12 cellular contexts compared by ENCODE assay signal in the genomic region with DNA sequence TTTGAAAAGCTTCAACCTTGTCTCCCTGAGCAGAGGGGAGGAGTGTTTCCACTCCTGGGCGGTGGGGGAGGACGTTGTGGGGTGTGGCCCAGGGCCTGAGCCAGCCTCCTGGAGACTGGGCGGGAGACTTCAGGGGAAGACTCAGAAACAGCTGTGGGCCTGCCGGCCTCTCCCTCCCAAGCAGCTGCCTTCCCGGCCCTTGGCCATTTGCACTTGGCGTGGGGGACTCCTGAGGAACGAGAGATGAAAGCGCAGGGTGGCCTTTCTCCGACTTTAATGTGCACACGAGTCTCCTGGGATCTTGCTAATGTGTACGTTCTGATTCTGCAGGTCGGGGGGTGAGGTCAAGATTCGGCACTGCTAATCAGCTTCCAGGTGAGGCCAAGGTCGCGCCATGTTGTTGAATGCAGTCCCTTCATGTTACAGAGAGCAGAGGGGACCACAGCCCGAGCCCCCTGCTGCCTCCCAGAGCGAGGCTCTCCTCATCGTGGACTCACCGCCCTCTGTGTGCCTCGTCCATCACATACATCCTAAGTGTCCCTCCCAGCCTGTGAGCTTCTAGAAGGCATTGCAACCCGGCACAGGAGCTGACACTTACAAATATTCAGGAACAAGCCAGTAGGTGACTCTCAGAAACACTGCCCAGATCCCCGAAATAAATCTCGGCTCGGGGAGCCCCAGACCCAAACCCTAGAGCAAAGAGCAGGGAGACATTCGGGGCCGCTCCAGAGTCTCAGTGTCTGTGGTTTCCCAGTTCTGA. TPM values are rescaled to one million over a fixed set of nuclear protein-coding genes. Genes with fewer than 3 reads are reported as not detected.
DNase-seq lines count a peak whose midpoint lies in the region; ATAC-seq and TF ChIP-seq lines count a peak whose summit lies in the region.
"Had no signal": no experiment of that assay in that cellular context is flagged by ENCODE, and none has a peak within 500 bp of the region (broad histone marks: within the 10 kb centered on the region; RNA-seq: fewer than 3 reads in every experiment).

No MANE protein-coding gene starts in this region.

- H3K9me3 ChIP-seq in colonic mucosa = no peaks in the 10 kb centered on the region

- no peak overlapping the region for H3K4me3 ChIP-seq in colonic mucosa

- H3K27me3 Mint-ChIP-seq in nephron progenitor cell (ENCODE audit: low read depth, poor library complexity) = peaks cover 12% of the 10 kb centered on the region
- H3K27me3 Mint-ChIP-seq: central memory CD8-positive, alpha-beta T cell had no signal

- H3K27me3 ChIP-seq in colonic mucosa = no peaks in the 10 kb centered on the region

- no peak overlapping the region for H3K9ac ChIP-seq in colonic mucosa (ENCODE audit: low read depth in 2 of 2, low read length in 2 of 2)

- intact Hi-C loops in colonic mucosa (cut with DNase I) = no loop called here

- no peak overlapping the region for H3K27ac ChIP-seq in colonic mucosa
- H3K27ac ChIP-seq: HL-60 had no signal

- H3K4me1 Mint-ChIP-seq in nephron progenitor cell = peaks cover 65% of the 10 kb centered on the region
- H3K4me1 Mint-ChIP-seq: central memory CD8-positive, alpha-beta T cell had no signal

- DNase-seq in EL (peak; percentile 31), NCI-H226 (peak; percentile 83), colonic mucosa (peak; percentile 58), nephron progenitor cell (peak; percentile 33), NCI-H446 treated with DMSO at 0.1 percent for 48 hours (lab: John Stamatoyannopoulos, UW) (no peak), SW 1271 (lab: John Stamatoyannopoulos, UW) (no peak)
- DNase-seq: stimulated activated naive CD4-positive, alpha-beta T cell treated with Interleukin-2 at 50 U/mL for 16 hours had no signal

- TF ChIP-seq CTCF in colonic mucosa (IDR thresholded peaks at IDR 0.05) = no peak
- TF ChIP-seq CTCF in nephron progenitor cell (IDR thresholded peaks at IDR 0.05) = no peak

- no peak overlapping the region for H3K27ac Mint-ChIP-seq in nephron progenitor cell

- H3K4me3 Mint-ChIP-seq in nephron progenitor cell = no peak overlapping the region
- H3K4me3 Mint-ChIP-seq: central memory CD8-positive, alpha-beta T cell had no signal

- ATAC-seq in HG03045 (IDR thresholded peaks at IDR 0.05; ENCODE audit: unreplicated experiment) (no peak), GM18520 (IDR thresholded peaks at IDR 0.05; ENCODE audit: unreplicated experiment) (no peak)

- peaks cover 8% of the 10 kb centered on the region for H3K9me3 Mint-ChIP-seq in nephron progenitor cell
- H3K9me3 Mint-ChIP-seq: central memory CD8-positive, alpha-beta T cell had no signal

- no peaks in the 10 kb centered on the region for H3K36me3 Mint-ChIP-seq in nephron progenitor cell (ENCODE audit: low read depth)

- H3K4me1 ChIP-seq in colonic mucosa = no peaks in the 10 kb centered on the region

- H3K36me3 ChIP-seq in colonic mucosa = no peaks in the 10 kb centered on the region

RNA-seq across cellular contexts. Expression of a gene that starts 7.7 kb away (rescaled TPM):
- total RNA-seq in colonic mucosa = 10 to 100 TPM in 1 of 2 donors, 1 to 10 TPM in 1; 9.5 to 12.5 TPM

RNA-seq across cellular contexts. Expression of a gene that starts 27.8 kb away (rescaled TPM):
- total RNA-seq in colonic mucosa = under 1 TPM; 0.21 to 0.44 TPM
- total RNA-seq: pulmonary artery endothelial cell had no signal

RNA-seq across cellular contexts. Expression of a gene that starts 50.5 kb away (rescaled TPM):
- total RNA-seq in colonic mucosa = 1 to 10 TPM; 4.5 to 5.0 TPM

Comparison
In these comparisons a context has a peak if more than half of its experiments do, and no peak if none do; other contexts are left out.
1. DNase-seq: peak in EL (single experiment), NCI-H226 (single experiment), colonic mucosa (single experiment) and nephron progenitor cell (single experiment); none in NCI-H446 treated with DMSO at 0.1 percent for 48 hours (single experiment) and SW 1271 (0 of 2).